2 cellular contexts compared by ENCODE assay signal in the genomic region with DNA sequence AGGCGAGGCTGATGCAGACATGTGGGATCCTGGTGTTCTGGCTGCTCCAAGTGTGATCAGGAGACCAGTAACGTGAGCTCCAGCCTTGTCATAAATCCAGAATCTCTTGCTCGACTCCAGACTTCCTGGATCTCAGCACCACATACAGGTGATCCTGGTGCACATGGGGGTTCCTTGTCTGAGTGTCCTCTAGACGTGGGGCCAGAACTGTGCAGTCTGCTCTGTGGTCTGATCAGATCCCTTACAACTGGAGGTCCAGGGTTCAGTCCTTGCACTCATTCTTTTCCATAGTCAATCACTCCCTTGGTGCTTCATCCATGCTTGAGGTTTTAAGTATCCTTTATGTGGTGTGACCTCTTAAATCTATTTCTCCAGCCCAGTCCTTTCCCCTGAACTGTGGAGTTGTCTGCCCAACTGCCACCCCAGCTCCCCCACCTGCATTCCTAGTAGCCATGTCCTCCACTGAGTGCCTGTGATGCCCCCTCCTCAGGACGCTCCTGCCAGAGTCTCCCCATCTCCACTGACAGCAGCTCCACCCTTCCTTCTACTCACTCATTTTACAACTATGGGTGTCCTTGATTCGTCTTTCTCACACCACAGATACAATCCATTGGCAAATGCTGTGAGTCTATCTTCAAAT.
TF ChIP-seq lines count a peak whose summit lies in the region.

No MANE protein-coding gene starts in this region.

TF ChIP-seq in GM12878, 131 proteins besides CTCF, POLR2A, EP300 and RAD21:
- TF ChIP-seq, protein P1, sequence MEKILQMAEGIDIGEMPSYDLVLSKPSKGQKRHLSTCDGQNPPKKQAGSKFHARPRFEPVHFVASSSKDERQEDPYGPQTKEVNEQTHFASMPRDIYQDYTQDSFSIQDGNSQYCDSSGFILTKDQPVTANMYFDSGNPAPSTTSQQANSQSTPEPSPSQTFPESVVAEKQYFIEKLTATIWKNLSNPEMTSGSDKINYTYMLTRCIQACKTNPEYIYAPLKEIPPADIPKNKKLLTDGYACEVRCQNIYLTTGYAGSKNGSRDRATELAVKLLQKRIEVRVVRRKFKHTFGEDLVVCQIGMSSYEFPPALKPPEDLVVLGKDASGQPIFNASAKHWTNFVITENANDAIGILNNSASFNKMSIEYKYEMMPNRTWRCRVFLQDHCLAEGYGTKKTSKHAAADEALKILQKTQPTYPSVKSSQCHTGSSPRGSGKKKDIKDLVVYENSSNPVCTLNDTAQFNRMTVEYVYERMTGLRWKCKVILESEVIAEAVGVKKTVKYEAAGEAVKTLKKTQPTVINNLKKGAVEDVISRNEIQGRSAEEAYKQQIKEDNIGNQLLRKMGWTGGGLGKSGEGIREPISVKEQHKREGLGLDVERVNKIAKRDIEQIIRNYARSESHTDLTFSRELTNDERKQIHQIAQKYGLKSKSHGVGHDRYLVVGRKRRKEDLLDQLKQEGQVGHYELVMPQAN (conservative IDR thresholded peaks at IDR 0.05): no peak
- TF ChIP-seq POU2F2 (IDR thresholded peaks at IDR 0.05; ENCODE audit: borderline replicate concordance, low read depth, low read length): 0 out of 3 replicates have a peak, but pooled peaks have one; percentile 11
- TF ChIP-seq SIN3A (IDR thresholded peaks at IDR 0.05; ENCODE audit: low read depth, low read length): no peak
- peak; percentile 79 for TF ChIP-seq POLR2AphosphoS5 (IDR thresholded peaks at IDR 0.05; ENCODE audit: low read length)
- no peak for TF ChIP-seq ZNF24 (IDR thresholded peaks at IDR 0.05)
- TF ChIP-seq YBX1 (IDR thresholded peaks at IDR 0.05): no peak

TF ChIP-seq in HEK293T, 16 proteins besides CTCF, POLR2A, EP300 and RAD21:
- no peak for TF ChIP-seq ZNF384 (IDR thresholded peaks at IDR 0.05)
- no peak for TF ChIP-seq L3MBTL2 (conservative IDR thresholded peaks at IDR 0.05)
- no peak for TF ChIP-seq BHLHE40 (IDR thresholded peaks at IDR 0.05; ENCODE audit: borderline replicate concordance)
- TF ChIP-seq TARDBP (IDR thresholded peaks at IDR 0.05): no peak
- no peak for TF ChIP-seq ELF4 (IDR thresholded peaks at IDR 0.05)
- no peak for TF ChIP-seq FOXK2 (IDR thresholded peaks at IDR 0.05)
- TF ChIP-seq, protein P2, sequence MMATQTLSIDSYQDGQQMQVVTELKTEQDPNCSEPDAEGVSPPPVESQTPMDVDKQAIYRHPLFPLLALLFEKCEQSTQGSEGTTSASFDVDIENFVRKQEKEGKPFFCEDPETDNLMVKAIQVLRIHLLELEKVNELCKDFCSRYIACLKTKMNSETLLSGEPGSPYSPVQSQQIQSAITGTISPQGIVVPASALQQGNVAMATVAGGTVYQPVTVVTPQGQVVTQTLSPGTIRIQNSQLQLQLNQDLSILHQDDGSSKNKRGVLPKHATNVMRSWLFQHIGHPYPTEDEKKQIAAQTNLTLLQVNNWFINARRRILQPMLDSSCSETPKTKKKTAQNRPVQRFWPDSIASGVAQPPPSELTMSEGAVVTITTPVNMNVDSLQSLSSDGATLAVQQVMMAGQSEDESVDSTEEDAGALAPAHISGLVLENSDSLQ (IDR thresholded peaks at IDR 0.05): no peak
- no peak for TF ChIP-seq LEF1 (IDR thresholded peaks at IDR 0.05; ENCODE audit: borderline replicate concordance)
- no peak for TF ChIP-seq FOXM1 (IDR thresholded peaks at IDR 0.05; ENCODE audit: borderline replicate concordance)
- TF ChIP-seq NFRKB (IDR thresholded peaks at IDR 0.05): no peak
- TF ChIP-seq HDGF (IDR thresholded peaks at IDR 0.05; ENCODE audit: borderline replicate concordance): no peak
- TF ChIP-seq SP1 (IDR thresholded peaks at IDR 0.05): no peak
- no peak for TF ChIP-seq FOXA1 (IDR thresholded peaks at IDR 0.05)
- no peak for TF ChIP-seq ARNT (IDR thresholded peaks at IDR 0.05)
- no peak for TF ChIP-seq CTBP1 (IDR thresholded peaks at IDR 0.05; ENCODE audit: borderline replicate concordance)
- no peak for TF ChIP-seq SUZ12 (IDR thresholded peaks at IDR 0.05)
